Comparison of ENCODE assay signal across 15 cellular contexts in the genomic region with DNA sequence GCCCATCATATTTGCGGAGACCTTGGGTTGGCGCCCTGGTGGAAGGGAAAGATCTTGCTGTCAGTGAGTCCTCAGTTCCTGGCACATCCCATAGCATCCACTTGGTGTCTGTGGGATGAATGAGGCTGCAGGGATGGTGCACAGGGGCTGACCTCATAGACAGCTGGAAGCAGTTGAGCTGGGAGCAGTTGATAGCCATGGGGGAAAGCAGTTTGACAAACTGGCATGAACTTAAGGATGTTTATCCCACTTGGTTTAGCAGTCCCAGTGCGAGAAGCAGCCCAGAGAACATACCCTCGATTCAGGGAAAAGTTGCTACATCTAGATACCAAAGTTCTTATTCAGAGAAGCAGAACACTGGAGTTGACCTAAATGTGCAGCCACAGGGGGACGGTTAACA.
DNase-seq lines count a peak whose midpoint lies in the region; ATAC-seq and TF ChIP-seq lines count a peak whose summit lies in the region.
"Had no signal": no experiment of that assay in that cellular context is flagged by ENCODE, and none has a peak within 500 bp of the region (broad histone marks: within the 10 kb centered on the region; RNA-seq: fewer than 3 reads in every experiment).

No MANE protein-coding gene starts in this region.

- H3K4me2 ChIP-seq in osteoblast (ENCODE audit: insufficient read depth, low read length): peak overlapping the region; percentile 48

- DNase-seq in AG08396 (ENCODE audit: low spot score) (peak; percentile 36), foreskin fibroblast (peak; percentile 86 to 89), osteoblast (ENCODE audit: insufficient read length, low spot score, missing footprints) (peak; percentile 89), DMS79 treated with DMSO at 0.1 percent for 48 hours (lab: John Stamatoyannopoulos, UW) (no peak), MV-4-11 (lab: John Stamatoyannopoulos, UW) (no peak)
- no peak for DNase-seq in CD8-positive, alpha-beta T cell
- DNase-seq: AML-193, hippocampal formation, NCI-H2171 treated with DMSO at 0.1 percent for 48 hours, T-helper 9 cell had no signal

- H3K4me3 Mint-ChIP-seq in CD8-positive, alpha-beta T cell: no peak overlapping the region
- H3K4me3 Mint-ChIP-seq: mesothelial cell of epicardium had no signal

- H3K9me3 Mint-ChIP-seq in CD8-positive, alpha-beta T cell: no peaks in the 10 kb centered on the region
- H3K9me3 Mint-ChIP-seq: mesothelial cell of epicardium had no signal

- ATAC-seq in CD8-positive, alpha-beta T cell: no peak
- no peak for ATAC-seq in HG03159 (IDR thresholded peaks at IDR 0.05; ENCODE audit: unreplicated experiment)

- H3K27ac ChIP-seq in HEK293 (ENCODE audit: extremely low read depth, low read depth, low read length) (no peak overlapping the region), osteoblast (ENCODE audit: low read depth, low read length) (peak overlapping the region; percentile 45)
- no peak overlapping the region for H3K27ac ChIP-seq in CD8-positive, alpha-beta T cell (ENCODE audit: low read depth, low read length)

- H3K9me3 ChIP-seq in HEK293 (ENCODE audit: control insufficient read depth, insufficient read depth, low read depth, low read length): no peaks in the 10 kb centered on the region
- no peaks in the 10 kb centered on the region for H3K9me3 ChIP-seq in osteoblast (ENCODE audit: low read depth, low read length)
- no peaks in the 10 kb centered on the region for H3K9me3 ChIP-seq in CD8-positive, alpha-beta T cell (ENCODE audit: low read length)
- H3K9me3 ChIP-seq: Peyer's patch had no signal

- no peak overlapping the region for H2AFZ ChIP-seq in osteoblast (ENCODE audit: low read length)

- H3K36me3 ChIP-seq in HEK293 (ENCODE audit: control insufficient read depth in 2 of 2, insufficient read depth in 1 of 2, low read length in 2 of 2) (peaks cover 0 to 15% of the 10 kb centered on the region in 2 experiments; a peak in 2 of 3 replicates), osteoblast (ENCODE audit: insufficient read depth, low read length) (no peaks in the 10 kb centered on the region)
- H3K36me3 ChIP-seq in CD8-positive, alpha-beta T cell (ENCODE audit: insufficient read depth, low read length): no peaks in the 10 kb centered on the region

- H3K27me3 ChIP-seq in osteoblast (ENCODE audit: insufficient read depth, low read length): no peaks in the 10 kb centered on the region
- no peaks in the 10 kb centered on the region for H3K27me3 ChIP-seq in CD8-positive, alpha-beta T cell (ENCODE audit: insufficient read depth, low read length)
- H3K27me3 ChIP-seq: dorsolateral prefrontal cortex, Peyer's patch had no signal

- H3K79me2 ChIP-seq in osteoblast (ENCODE audit: insufficient read depth, low read length): no peaks in the 10 kb centered on the region

- CTCF ChIA-PET in HEK293 (lab: Yijun Ruan, JAX): interaction anchor here (2.0 kb wide), 1 partner anchor 10 kb away, joined by 9 read pairs; no protein-coding TSS in a partner anchor
- CTCF ChIA-PET in CD8-positive, alpha-beta T cell (lab: Charles Lee): interaction anchor here (2.1 kb wide), 1 partner anchor 10 kb away, joined by 8 read pairs; no protein-coding TSS in a partner anchor

- no peak overlapping the region for H3K27ac Mint-ChIP-seq in CD8-positive, alpha-beta T cell
- H3K27ac Mint-ChIP-seq: mesothelial cell of epicardium had no signal

- POLR2A ChIA-PET in HEK293 (lab: Yijun Ruan, JAX): no interaction called here
- POLR2A ChIA-PET in CD8-positive, alpha-beta T cell (lab: Charles Lee): interaction anchor here (0.9 kb wide), 1 partner anchor 55 kb away, joined by 4 read pairs; no protein-coding TSS in a partner anchor

- TF ChIP-seq CTCF in HEK293 (tag by site-specific recombination; IDR thresholded peaks at IDR 0.05): peak; percentile 22; the same call in 1 of the 2 replicates
- peak; percentile 38 for TF ChIP-seq CTCF in foreskin fibroblast (IDR thresholded peaks at IDR 0.05; ENCODE audit: low read depth, low read length)
- peak; percentile 40 for TF ChIP-seq CTCF in osteoblast (IDR thresholded peaks at IDR 0.05; ENCODE audit: extremely low read depth, low read depth, low read length)
- no peak for TF ChIP-seq CTCF in CD8-positive, alpha-beta T cell (IDR thresholded peaks at IDR 0.05)

- H3K36me3 Mint-ChIP-seq in CD8-positive, alpha-beta T cell: peaks cover 39% of the 10 kb centered on the region

- no peaks in the 10 kb centered on the region for H3K4me1 ChIP-seq in HEK293 (ENCODE audit: control insufficient read depth, insufficient read depth, low read length)
- H3K4me1 ChIP-seq in osteoblast (ENCODE audit: insufficient read depth, low read length): peaks cover 16% of the 10 kb centered on the region
- peaks cover 15% of the 10 kb centered on the region for H3K4me1 ChIP-seq in CD8-positive, alpha-beta T cell (ENCODE audit: insufficient read depth, low read length)
- H3K4me1 ChIP-seq: Peyer's patch had no signal

- intact Hi-C loops in CD8-positive, alpha-beta T cell (cut with DNase I, micrococcal nuclease): no loop called here

- peaks cover 22% of the 10 kb centered on the region for H3K4me1 Mint-ChIP-seq in CD8-positive, alpha-beta T cell (ENCODE audit: low read depth)

- H3K4me3 ChIP-seq in HEK293 (ENCODE audit: low read depth, low read length) (no peak overlapping the region), foreskin fibroblast (ENCODE audit: low read depth in 1 of 2, low read length in 2 of 2) (peak overlapping the region in 1 of 2 donors; percentile 34), osteoblast (ENCODE audit: insufficient read depth, low read length) (no peak overlapping the region)
- H3K4me3 ChIP-seq in CD8-positive, alpha-beta T cell (ENCODE audit: low read depth, low read length): no peak overlapping the region
- H3K4me3 ChIP-seq: Peyer's patch had no signal

- peaks cover 7% of the 10 kb centered on the region for H4K20me1 ChIP-seq in osteoblast (ENCODE audit: insufficient read depth, low read length)

- H3K27me3 Mint-ChIP-seq in CD8-positive, alpha-beta T cell (ENCODE audit: low read depth): no peaks in the 10 kb centered on the region

TF ChIP-seq in HEK293, 187 proteins besides CTCF, POLR2A, EP300 and RAD21 (continues in another document):
- TF ChIP-seq ZNF335 (tag by site-specific recombination; conservative IDR thresholded peaks at IDR 0.05) (no peak), ZNF76 (tag by site-specific recombination; IDR thresholded peaks at IDR 0.05; ENCODE audit: borderline replicate concordance, low read depth) (no peak), OSR2 (tag by site-specific recombination; IDR thresholded peaks at IDR 0.05) (no peak), ZNF521 (tag by site-specific recombination; IDR thresholded peaks at IDR 0.05) (no peak)
- TF ChIP-seq, protein P1, sequence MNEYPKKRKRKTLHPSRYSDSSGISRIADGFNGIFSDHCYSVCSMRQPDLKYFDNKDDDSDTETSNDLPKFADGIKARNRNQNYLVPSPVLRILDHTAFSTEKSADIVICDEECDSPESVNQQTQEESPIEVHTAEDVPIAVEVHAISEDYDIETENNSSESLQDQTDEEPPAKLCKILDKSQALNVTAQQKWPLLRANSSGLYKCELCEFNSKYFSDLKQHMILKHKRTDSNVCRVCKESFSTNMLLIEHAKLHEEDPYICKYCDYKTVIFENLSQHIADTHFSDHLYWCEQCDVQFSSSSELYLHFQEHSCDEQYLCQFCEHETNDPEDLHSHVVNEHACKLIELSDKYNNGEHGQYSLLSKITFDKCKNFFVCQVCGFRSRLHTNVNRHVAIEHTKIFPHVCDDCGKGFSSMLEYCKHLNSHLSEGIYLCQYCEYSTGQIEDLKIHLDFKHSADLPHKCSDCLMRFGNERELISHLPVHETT (tag by site-specific recombination; IDR thresholded peaks at IDR 0.05): no peak
- TF ChIP-seq, protein P2, sequence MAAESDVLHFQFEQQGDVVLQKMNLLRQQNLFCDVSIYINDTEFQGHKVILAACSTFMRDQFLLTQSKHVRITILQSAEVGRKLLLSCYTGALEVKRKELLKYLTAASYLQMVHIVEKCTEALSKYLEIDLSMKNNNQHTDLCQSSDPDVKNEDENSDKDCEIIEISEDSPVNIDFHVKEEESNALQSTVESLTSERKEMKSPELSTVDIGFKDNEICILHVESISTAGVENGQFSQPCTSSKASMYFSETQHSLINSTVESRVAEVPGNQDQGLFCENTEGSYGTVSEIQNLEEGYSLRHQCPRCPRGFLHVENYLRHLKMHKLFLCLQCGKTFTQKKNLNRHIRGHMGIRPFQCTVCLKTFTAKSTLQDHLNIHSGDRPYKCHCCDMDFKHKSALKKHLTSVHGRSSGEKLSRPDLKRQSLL (tag by site-specific recombination; IDR thresholded peaks at IDR 0.05): no peak
- TF ChIP-seq, protein P3, sequence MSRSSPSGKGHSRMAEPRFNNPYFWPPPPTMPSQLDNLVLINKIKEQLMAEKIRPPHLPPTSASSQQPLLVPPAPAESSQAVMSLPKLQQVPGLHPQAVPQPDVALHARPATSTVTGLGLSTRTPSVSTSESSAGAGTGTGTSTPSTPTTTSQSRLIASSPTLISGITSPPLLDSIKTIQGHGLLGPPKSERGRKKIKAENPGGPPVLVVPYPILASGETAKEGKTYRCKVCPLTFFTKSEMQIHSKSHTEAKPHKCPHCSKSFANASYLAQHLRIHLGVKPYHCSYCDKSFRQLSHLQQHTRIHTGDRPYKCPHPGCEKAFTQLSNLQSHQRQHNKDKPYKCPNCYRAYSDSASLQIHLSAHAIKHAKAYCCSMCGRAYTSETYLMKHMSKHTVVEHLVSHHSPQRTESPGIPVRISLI (tag by site-specific recombination; IDR thresholded peaks at IDR 0.05): no peak
- TF ChIP-seq, protein P4, sequence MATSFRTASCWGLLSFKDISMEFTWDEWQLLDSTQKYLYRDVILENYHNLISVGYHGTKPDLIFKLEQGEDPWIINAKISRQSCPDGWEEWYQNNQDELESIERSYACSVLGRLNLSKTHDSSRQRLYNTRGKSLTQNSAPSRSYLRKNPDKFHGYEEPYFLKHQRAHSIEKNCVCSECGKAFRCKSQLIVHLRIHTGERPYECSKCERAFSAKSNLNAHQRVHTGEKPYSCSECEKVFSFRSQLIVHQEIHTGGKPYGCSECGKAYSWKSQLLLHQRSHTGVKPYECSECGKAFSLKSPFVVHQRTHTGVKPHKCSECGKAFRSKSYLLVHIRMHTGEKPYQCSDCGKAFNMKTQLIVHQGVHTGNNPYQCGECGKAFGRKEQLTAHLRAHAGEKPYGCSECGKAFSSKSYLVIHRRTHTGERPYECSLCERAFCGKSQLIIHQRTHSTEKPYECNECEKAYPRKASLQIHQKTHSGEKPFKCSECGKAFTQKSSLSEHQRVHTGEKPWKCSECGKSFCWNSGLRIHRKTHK (tag by site-specific recombination; IDR thresholded peaks at IDR 0.05): no peak
- TF ChIP-seq, protein P5, sequence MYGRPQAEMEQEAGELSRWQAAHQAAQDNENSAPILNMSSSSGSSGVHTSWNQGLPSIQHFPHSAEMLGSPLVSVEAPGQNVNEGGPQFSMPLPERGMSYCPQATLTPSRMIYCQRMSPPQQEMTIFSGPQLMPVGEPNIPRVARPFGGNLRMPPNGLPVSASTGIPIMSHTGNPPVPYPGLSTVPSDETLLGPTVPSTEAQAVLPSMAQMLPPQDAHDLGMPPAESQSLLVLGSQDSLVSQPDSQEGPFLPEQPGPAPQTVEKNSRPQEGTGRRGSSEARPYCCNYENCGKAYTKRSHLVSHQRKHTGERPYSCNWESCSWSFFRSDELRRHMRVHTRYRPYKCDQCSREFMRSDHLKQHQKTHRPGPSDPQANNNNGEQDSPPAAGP (tag by site-specific recombination; IDR thresholded peaks at IDR 0.05): no peak

Comparison
In these comparisons a context has a peak if more than half of its experiments do, and no peak if none do; other contexts are left out.
1. DNase-seq: peak in AG08396 (single experiment), foreskin fibroblast (2 of 2) and osteoblast (single experiment); none in CD8-positive, alpha-beta T cell (0 of 7), DMS79 treated with DMSO at 0.1 percent for 48 hours (single experiment) and MV-4-11 (single experiment).